Comparison of ENCODE assay signal across 8 cellular contexts in the genomic region with DNA sequence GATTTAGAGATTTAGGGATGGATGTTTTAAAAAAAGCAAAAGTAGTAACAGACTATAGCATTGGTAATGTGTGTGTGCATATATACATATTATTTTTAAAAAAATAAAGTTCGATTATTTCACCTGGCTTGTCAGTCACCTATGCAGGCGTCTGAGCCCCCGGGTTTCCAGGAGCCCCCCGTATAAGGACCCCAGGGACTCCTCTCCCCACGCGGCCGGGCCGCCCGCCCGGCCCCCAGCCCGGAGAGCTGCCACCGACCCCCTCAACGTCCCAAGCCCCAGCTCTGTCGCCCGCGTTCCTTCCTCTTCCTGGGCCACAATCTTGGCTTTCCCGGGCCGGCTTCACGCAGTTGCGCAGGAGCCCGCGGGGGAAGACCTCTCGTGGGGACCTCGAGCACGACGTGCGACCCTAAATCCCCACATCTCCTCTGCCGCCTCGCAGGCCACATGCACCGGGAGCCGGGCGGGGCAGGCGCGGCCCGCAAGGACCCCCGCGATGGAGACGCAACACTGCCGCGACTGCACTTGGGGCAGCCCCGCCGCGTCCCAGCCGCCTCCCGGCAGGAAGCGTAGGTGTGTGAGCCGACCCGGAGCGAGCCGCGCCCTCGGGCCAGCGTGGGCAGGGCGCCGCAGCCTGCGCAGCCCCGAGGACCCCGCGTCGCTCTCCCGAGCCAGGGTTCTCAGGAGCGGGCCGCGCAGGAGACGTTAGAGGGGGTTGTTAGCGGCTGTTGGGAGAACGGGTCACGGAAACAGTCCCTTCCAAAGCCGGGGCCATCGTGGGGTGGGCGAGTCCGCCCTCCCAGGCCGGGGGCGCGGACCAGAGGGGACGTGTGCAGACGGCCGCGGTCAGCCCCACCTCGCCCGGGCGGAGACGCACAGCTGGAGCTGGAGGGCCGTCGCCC. TPM values are rescaled to one million over a fixed set of nuclear protein-coding genes. Genes with fewer than 3 reads are reported as not detected.
DNase-seq lines count a peak whose midpoint lies in the region; TF ChIP-seq lines count a peak whose summit lies in the region.

No MANE protein-coding gene starts in this region.

- H3K27ac ChIP-seq in SJCRH30 (no peak overlapping the region), esophagus muscularis mucosa (replicated peaks in 1 of 4) (no peak overlapping the region)

- H3K9me3 Mint-ChIP-seq in activated T-cell treated with anti-CD3 and anti-CD28 coated beads, Interleukin-2, amount 50 U/mL, for 24 hours = no peaks in the 10 kb centered on the region
- peaks cover under 1% of the 10 kb centered on the region for H3K9me3 Mint-ChIP-seq in osteocyte (ENCODE audit: unreplicated experiment)

- peaks cover 78% of the 10 kb centered on the region for H3K27me3 Mint-ChIP-seq in activated T-cell treated with anti-CD3 and anti-CD28 coated beads, Interleukin-2, amount 50 U/mL, for 24 hours
- H3K27me3 Mint-ChIP-seq in osteocyte (ENCODE audit: unreplicated experiment) = peaks cover 74% of the 10 kb centered on the region

- intact Hi-C loops in esophagus muscularis mucosa (cut with DNase I) = no loop called here

- no peak overlapping the region for H3K27ac Mint-ChIP-seq in activated T-cell treated with anti-CD3 and anti-CD28 coated beads, Interleukin-2, amount 50 U/mL, for 24 hours
- no peak overlapping the region for H3K27ac Mint-ChIP-seq in osteocyte (ENCODE audit: unreplicated experiment)

- peaks cover 14% of the 10 kb centered on the region for H3K4me1 Mint-ChIP-seq in activated T-cell treated with anti-CD3 and anti-CD28 coated beads, Interleukin-2, amount 50 U/mL, for 24 hours (ENCODE audit: low read depth)
- H3K4me1 Mint-ChIP-seq in osteocyte (ENCODE audit: unreplicated experiment) = peaks cover 11% of the 10 kb centered on the region

- H3K27me3 ChIP-seq in SJCRH30 = no peaks in the 10 kb centered on the region
- H3K27me3 ChIP-seq in esophagus muscularis mucosa = peaks cover 8 to 67% (median 35%) of the 10 kb centered on the region in 4 donors

- H3K4me3 ChIP-seq in SJCRH30 (peak overlapping the region; percentile 79), esophagus muscularis mucosa (peak overlapping the region; percentile 49 to 64 (median 56))

- DNase-seq in activated T-cell treated with anti-CD3 and anti-CD28 coated beads, Interleukin-2, amount 50 U/mL, for 24 hours = peak; percentile 33
- DNase-seq in activated T-cell treated with anti-CD3 and anti-CD28 coated beads for 4 hours (no peak), SJCRH30 (peak in 1 of 2 experiments; percentile 19), esophagus muscularis mucosa (ENCODE audit: extremely low spot score) (no peak), osteocyte (ENCODE audit: extremely low spot score, unreplicated experiment) (no peak), NCI-H524 treated with DMSO at 0.1 percent for 48 hours (lab: John Stamatoyannopoulos, UW) (no peak), Ammon's horn (ENCODE audit: low spot score) (no peak), germinal center (ENCODE audit: low spot score) (no peak)

- 5% methylated on average over 27 of the region's 85 CpGs for WGBS in esophagus muscularis mucosa

- H3K9me3 ChIP-seq in SJCRH30 (replicated peaks) (no peaks in the 10 kb centered on the region), esophagus muscularis mucosa (no peaks in the 10 kb centered on the region)

- TF ChIP-seq CTCF in esophagus muscularis mucosa (IDR thresholded peaks at IDR 0.05) (no peak), osteocyte (IDR thresholded peaks at IDR 0.05) (no peak)

- no peaks in the 10 kb centered on the region for H3K36me3 ChIP-seq in SJCRH30
- H3K36me3 ChIP-seq in esophagus muscularis mucosa = no peaks in the 10 kb centered on the region

- TF ChIP-seq EP300 in esophagus muscularis mucosa (IDR thresholded peaks at IDR 0.05) = no peak

- no peak for TF ChIP-seq POLR2A in esophagus muscularis mucosa (IDR thresholded peaks at IDR 0.05; ENCODE audit: low read depth)

- H3K36me3 Mint-ChIP-seq in activated T-cell treated with anti-CD3 and anti-CD28 coated beads, Interleukin-2, amount 50 U/mL, for 24 hours (ENCODE audit: low read depth) = no peaks in the 10 kb centered on the region
- H3K36me3 Mint-ChIP-seq in osteocyte (ENCODE audit: unreplicated experiment) = no peaks in the 10 kb centered on the region

- H3K4me1 ChIP-seq in SJCRH30 (peaks cover 3% of the 10 kb centered on the region; the same call in 1 of the 2 replicates), esophagus muscularis mucosa (peaks cover 29 to 32% (median 31%) of the 10 kb centered on the region in 4 donors)

- peak overlapping the region; percentile 16 for H3K4me3 Mint-ChIP-seq in activated T-cell treated with anti-CD3 and anti-CD28 coated beads, Interleukin-2, amount 50 U/mL, for 24 hours
- H3K4me3 Mint-ChIP-seq in osteocyte (ENCODE audit: unreplicated experiment) = peak overlapping the region; percentile 33

RNA-seq across cellular contexts. Expression of gene CCNA1, which starts 0.8 kb away (rescaled TPM):
- 2.1 and 2.6 TPM in 2 replicates for total RNA-seq in SJCRH30 (2014; rRNA removed; shearing (Covaris generic))
- total RNA-seq in esophagus muscularis mucosa (under 1 TPM in 3 of 4 donors, not detected in 1; 0.26 to 0.83 (median 0.33) TPM), osteocyte (not detected in 2 replicates)
